In genomic region chr1:24899581-24900485, GRCh38 we compare ENCODE assay signal across 1 cellular context.
TF ChIP-seq lines count a peak whose summit lies in the region.

No MANE protein-coding gene starts in this region.

TF ChIP-seq in WTC11, 78 proteins besides CTCF, POLR2A, EP300 and RAD21 (continued from another document):
- TF ChIP-seq ZNF512 (CRISPR knock-in tag; IDR thresholded peaks at IDR 0.05; ENCODE audit: borderline replicate concordance): no peak
- TF ChIP-seq FOXP1 (CRISPR knock-in tag; IDR thresholded peaks at IDR 0.05; ENCODE audit: borderline replicate concordance): no peak
- TF ChIP-seq ATF6 (CRISPR knock-in tag; IDR thresholded peaks at IDR 0.05): no peak
